ENCODE assay signal across 9 cellular contexts in the genomic region with DNA sequence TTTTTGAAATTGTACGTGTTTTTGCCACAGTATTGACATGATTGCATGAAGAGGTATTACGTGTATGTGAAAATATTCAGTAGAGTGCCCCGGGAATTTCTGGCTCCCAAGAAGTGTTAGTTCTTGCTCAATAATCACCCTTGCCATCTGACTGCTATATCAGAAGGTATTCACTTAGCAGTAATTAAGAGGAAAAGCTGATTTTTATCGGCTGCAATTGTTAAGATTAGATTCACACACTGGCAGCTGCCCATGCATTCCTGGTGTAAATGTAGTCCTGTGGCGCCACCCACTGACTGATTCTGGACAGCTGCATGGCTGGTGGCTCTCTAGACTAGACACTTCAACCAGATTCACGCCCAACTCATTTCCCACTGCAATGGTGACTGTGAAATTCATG.
DNase-seq lines count a peak whose midpoint lies in the region; ATAC-seq and TF ChIP-seq lines count a peak whose summit lies in the region.
"Had no signal": no experiment of that assay in that cellular context is flagged by ENCODE, and none has a peak within 500 bp of the region (broad histone marks: within the 10 kb centered on the region; RNA-seq: fewer than 3 reads in every experiment).

No MANE protein-coding gene starts in this region.

- H3K23ac ChIP-seq in trophoblast cell (ENCODE audit: low read length) = no peak overlapping the region

- no peak overlapping the region for H3K27ac ChIP-seq in trophoblast cell (ENCODE audit: low read depth, low read length)

- H3K79me2 ChIP-seq in trophoblast cell (ENCODE audit: control insufficient read depth, insufficient read depth, low read length, poor library complexity) = no peaks in the 10 kb centered on the region

- no peak overlapping the region for H2AK5ac ChIP-seq in trophoblast cell (ENCODE audit: low read length)

- H3K9me3 Mint-ChIP-seq in HFFc6 = peaks cover 35% of the 10 kb centered on the region
- peaks cover 14% of the 10 kb centered on the region for H3K9me3 Mint-ChIP-seq in T-helper 2 cell treated with Interferon-gamma antibody and Interleukin-4, amounts not matched to agents 5 μg/mL and 100 μg/mL, for 36 hours

- H3K27me3 Mint-ChIP-seq in HFFc6 (ENCODE audit: insufficient read depth) = no peaks in the 10 kb centered on the region
- H3K27me3 Mint-ChIP-seq in T-helper 2 cell treated with Interferon-gamma antibody and Interleukin-4, amounts not matched to agents 5 μg/mL and 100 μg/mL, for 36 hours (ENCODE audit: low read depth) = no peaks in the 10 kb centered on the region
- H3K27me3 Mint-ChIP-seq: central memory CD8-positive, alpha-beta T cell had no signal

- H3K9me3 ChIP-seq in trophoblast cell (ENCODE audit: insufficient read depth, low read depth, low read length) = no peaks in the 10 kb centered on the region

- H4K91ac ChIP-seq in trophoblast cell (ENCODE audit: low read depth, low read length) = no peak overlapping the region

- no peak overlapping the region for H3K27ac Mint-ChIP-seq in HFFc6
- H3K27ac Mint-ChIP-seq in T-helper 2 cell treated with Interferon-gamma antibody and Interleukin-4, amounts not matched to agents 5 μg/mL and 100 μg/mL, for 36 hours = no peak overlapping the region

- no peak overlapping the region for H2AFZ ChIP-seq in trophoblast cell (ENCODE audit: insufficient read depth, low read length, poor library complexity)

- H3K4ac ChIP-seq in trophoblast cell (ENCODE audit: low read depth, low read length) = no peak overlapping the region

- no peak overlapping the region for H4K12ac ChIP-seq in trophoblast cell (ENCODE audit: low read depth, low read length)

- H3K79me1 ChIP-seq in trophoblast cell (ENCODE audit: low read length) = no peaks in the 10 kb centered on the region

- H3K14ac ChIP-seq in trophoblast cell (ENCODE audit: low read length) = no peak overlapping the region

- H3K36me3 Mint-ChIP-seq in HFFc6 (ENCODE audit: low read depth) = no peaks in the 10 kb centered on the region; the same call in 1 of the 2 replicates
- no peaks in the 10 kb centered on the region for H3K36me3 Mint-ChIP-seq in T-helper 2 cell treated with Interferon-gamma antibody and Interleukin-4, amounts not matched to agents 5 μg/mL and 100 μg/mL, for 36 hours (ENCODE audit: low read depth)

- H4K8ac ChIP-seq in trophoblast cell (ENCODE audit: low read depth, low read length) = no peak overlapping the region

- no peaks in the 10 kb centered on the region for H3K4me1 Mint-ChIP-seq in HFFc6 (ENCODE audit: low read depth)
- no peaks in the 10 kb centered on the region for H3K4me1 Mint-ChIP-seq in T-helper 2 cell treated with Interferon-gamma antibody and Interleukin-4, amounts not matched to agents 5 μg/mL and 100 μg/mL, for 36 hours (ENCODE audit: low read depth)
- H3K4me1 Mint-ChIP-seq: central memory CD8-positive, alpha-beta T cell had no signal

- no peak overlapping the region for H3K4me3 ChIP-seq in AG10803 (ENCODE audit: low read length)
- no peak overlapping the region for H3K4me3 ChIP-seq in epithelial cell of proximal tubule (ENCODE audit: low read depth, low read length)
- no peak overlapping the region for H3K4me3 ChIP-seq in trophoblast cell (ENCODE audit: low read depth, low read length)

- H3K36me3 ChIP-seq in trophoblast cell (ENCODE audit: control insufficient read depth in 1 of 2, insufficient read depth in 2 of 2, low read length in 2 of 2) = no peaks in the 10 kb centered on the region

- no peaks in the 10 kb centered on the region for H3K27me3 ChIP-seq in trophoblast cell (ENCODE audit: insufficient read depth, low read length)

- WGBS in trophoblast cell (ENCODE audit: extremely low coverage, insufficient coverage, insufficient read length) = no CpG with 5 or more reads among the region's 6 CpGs

- ATAC-seq in HG02870 (IDR thresholded peaks at IDR 0.05; ENCODE audit: unreplicated experiment) = no peak

- no peak overlapping the region for H2BK120ac ChIP-seq in trophoblast cell (ENCODE audit: insufficient read depth, low read length, poor library complexity)

- TF ChIP-seq CTCF in AG10803 (conservative IDR thresholded peaks at IDR 0.05; ENCODE audit: low read length) = peak; percentile 57
- peak; percentile 37; the same call in 1 of the 2 replicates for TF ChIP-seq CTCF in HFFc6 (IDR thresholded peaks at IDR 0.05)
- TF ChIP-seq CTCF in epithelial cell of proximal tubule (conservative IDR thresholded peaks at IDR 0.05; ENCODE audit: low read depth, low read length) = peak; percentile 92

- H3K4me1 ChIP-seq in trophoblast cell (ENCODE audit: control insufficient read depth in 1 of 2, insufficient read depth in 2 of 2, low read length in 2 of 2) = no peaks in the 10 kb centered on the region

- H2BK12ac ChIP-seq in trophoblast cell (ENCODE audit: low read length) = no peak overlapping the region

- H3K9ac ChIP-seq in trophoblast cell (ENCODE audit: low read length) = no peak overlapping the region

- H3K18ac ChIP-seq in trophoblast cell (ENCODE audit: low read length) = no peak overlapping the region

- DNase-seq in AG10803 (ENCODE audit: low read depth) (peak; percentile 65), HFFc6 (peak; percentile 0), NOMO-1 treated with DMSO at 0.1 percent for 48 hours (lab: John Stamatoyannopoulos, UW; ENCODE audit: unreplicated experiment) (peak; percentile 42), epithelial cell of proximal tubule (ENCODE audit: low read depth) (peak; percentile 84), trophoblast cell (peak; percentile 44 to 62), dedifferentiated amniotic fluid mesenchymal stem cell (ENCODE audit: extremely low spot score) (no peak)
- DNase-seq in T-helper 2 cell treated with Interferon-gamma antibody and Interleukin-4, amounts not matched to agents 5 μg/mL and 100 μg/mL, for 36 hours (ENCODE audit: low spot score) = no peak

- H2BK5ac ChIP-seq in trophoblast cell (ENCODE audit: low read depth, low read length, poor library complexity) = no peak overlapping the region

- H3K4me3 Mint-ChIP-seq in HFFc6 = no peak overlapping the region
- H3K4me3 Mint-ChIP-seq in T-helper 2 cell treated with Interferon-gamma antibody and Interleukin-4, amounts not matched to agents 5 μg/mL and 100 μg/mL, for 36 hours = no peak overlapping the region
- H3K4me3 Mint-ChIP-seq: central memory CD8-positive, alpha-beta T cell had no signal

- H3K4me2 ChIP-seq in trophoblast cell (ENCODE audit: low read length) = no peak overlapping the region

Comparison
In these comparisons a context has a peak if more than half of its experiments do, and no peak if none do; other contexts are left out.
1. DNase-seq: peak in AG10803 (single experiment), HFFc6 (single experiment), NOMO-1 treated with DMSO at 0.1 percent for 48 hours (single experiment), epithelial cell of proximal tubule (single experiment) and trophoblast cell (2 of 2); none in dedifferentiated amniotic fluid mesenchymal stem cell (single experiment) and T-helper 2 cell treated with Interferon-gamma antibody and Interleukin-4, amounts not matched to agents 5 μg/mL and 100 μg/mL, for 36 hours (single experiment).
2. CTCF ChIP-seq: peak in every context shown above with its lines; median percentile 92 in epithelial cell of proximal tubule; 57 in AG10803; 37 in HFFc6.